ENCODE assay signal across 6 cellular contexts in genomic region chr16:20705972-20706371, GRCh38. TPM values are rescaled to one million over a fixed set of nuclear protein-coding genes. Genes with fewer than 3 reads are reported as not detected.
"Had no signal": no experiment of that assay in that cellular context is flagged by ENCODE, and none has a peak within 500 bp of the region (broad histone marks: within the 10 kb centered on the region; RNA-seq: fewer than 3 reads in every experiment).

No MANE protein-coding gene starts in this region.

RNA-seq across cellular contexts. Expression of gene ACSM1, which starts 8.5 kb away (rescaled TPM):
- total RNA-seq: M059J, PC-3, Peyer's patch, Right ventricle myocardium superior, SJSA1 had no signal
- polyA plus RNA-seq: SK-N-SH had no signal
